ENCODE assay signal across 9 cellular contexts in genomic region chr11:18171377-18172000, GRCh38. TPM values are rescaled to one million over a fixed set of nuclear protein-coding genes. Genes with fewer than 3 reads are reported as not detected.
DNase-seq lines count a peak whose midpoint lies in the region; ATAC-seq and TF ChIP-seq lines count a peak whose summit lies in the region.
"Had no signal": no experiment of that assay in that cellular context is flagged by ENCODE, and none has a peak within 500 bp of the region (broad histone marks: within the 10 kb centered on the region; RNA-seq: fewer than 3 reads in every experiment).

No MANE protein-coding gene starts in this region.

- H4K20me1 ChIP-seq in MM.1S (ENCODE audit: insufficient read depth, low read length): no peaks in the 10 kb centered on the region

- no peak overlapping the region for H3K9ac ChIP-seq in MM.1S (ENCODE audit: low read length)

- no peak overlapping the region for H3K4me3 Mint-ChIP-seq in activated CD4-positive, alpha-beta memory T cell treated with anti-CD3 and anti-CD28 coated beads for 36 hours
- no peak overlapping the region for H3K4me3 Mint-ChIP-seq in activated CD4-positive, alpha-beta memory T cell treated with anti-CD3 and anti-CD28 coated beads, Interleukin-2, amount 10 ng/mL, durations not matched to agents 7 days and 5 days
- H3K4me3 Mint-ChIP-seq in brain: no peak overlapping the region
- no peak overlapping the region for H3K4me3 Mint-ChIP-seq in neural crest cell
- H3K4me3 Mint-ChIP-seq: activated naive CD4-positive, alpha-beta T cell treated with anti-CD3 and anti-CD28 coated beads, Interleukin-2, amount 50 U/mL, for 24 hours had no signal

- no peaks in the 10 kb centered on the region for H3K4me1 Mint-ChIP-seq in activated CD4-positive, alpha-beta memory T cell treated with anti-CD3 and anti-CD28 coated beads for 36 hours (ENCODE audit: low read depth)
- H3K4me1 Mint-ChIP-seq in activated CD4-positive, alpha-beta memory T cell treated with anti-CD3 and anti-CD28 coated beads, Interleukin-2, amount 10 ng/mL, durations not matched to agents 7 days and 5 days: no peaks in the 10 kb centered on the region
- H3K4me1 Mint-ChIP-seq in brain (no peaks in the 10 kb centered on the region), neural crest cell (no peaks in the 10 kb centered on the region)
- H3K4me1 Mint-ChIP-seq: activated naive CD4-positive, alpha-beta T cell treated with anti-CD3 and anti-CD28 coated beads, Interleukin-2, amount 50 U/mL, for 24 hours had no signal

- H3K36me3 Mint-ChIP-seq in activated CD4-positive, alpha-beta memory T cell treated with anti-CD3 and anti-CD28 coated beads for 36 hours: no peaks in the 10 kb centered on the region
- H3K36me3 Mint-ChIP-seq in activated CD4-positive, alpha-beta memory T cell treated with anti-CD3 and anti-CD28 coated beads, Interleukin-2, amount 10 ng/mL, durations not matched to agents 7 days and 5 days (ENCODE audit: low read depth): no peaks in the 10 kb centered on the region
- H3K36me3 Mint-ChIP-seq in brain: no peaks in the 10 kb centered on the region
- no peaks in the 10 kb centered on the region for H3K36me3 Mint-ChIP-seq in neural crest cell (ENCODE audit: low read depth)
- H3K36me3 Mint-ChIP-seq: activated naive CD4-positive, alpha-beta T cell treated with anti-CD3 and anti-CD28 coated beads, Interleukin-2, amount 50 U/mL, for 24 hours had no signal

- no peak overlapping the region for H3K4me2 ChIP-seq in MM.1S (ENCODE audit: low read depth, low read length)

- no peaks in the 10 kb centered on the region for H3F3A ChIP-seq in MM.1S (ENCODE audit: insufficient read depth, low read length)

- no peaks in the 10 kb centered on the region for H3K79me2 ChIP-seq in MM.1S (ENCODE audit: low read length)

- no peak overlapping the region for H3K27ac Mint-ChIP-seq in activated CD4-positive, alpha-beta memory T cell treated with anti-CD3 and anti-CD28 coated beads for 36 hours
- H3K27ac Mint-ChIP-seq in activated CD4-positive, alpha-beta memory T cell treated with anti-CD3 and anti-CD28 coated beads, Interleukin-2, amount 10 ng/mL, durations not matched to agents 7 days and 5 days: no peak overlapping the region
- H3K27ac Mint-ChIP-seq in brain: no peak overlapping the region
- H3K27ac Mint-ChIP-seq in neural crest cell (ENCODE audit: unreplicated experiment): no peak overlapping the region
- H3K27ac Mint-ChIP-seq: activated naive CD4-positive, alpha-beta T cell treated with anti-CD3 and anti-CD28 coated beads, Interleukin-2, amount 50 U/mL, for 24 hours had no signal

- no peaks in the 10 kb centered on the region for H3K27me3 ChIP-seq in MM.1S (replicated peaks; ENCODE audit: insufficient read depth, low read length)

- H3K4me1 ChIP-seq in MM.1S (ENCODE audit: low read length): no peaks in the 10 kb centered on the region

- intact Hi-C loops in activated CD4-positive, alpha-beta memory T cell treated with anti-CD3 and anti-CD28 coated beads for 36 hours (cut with micrococcal nuclease): loop anchor here (1.0 kb wide), 1 partner anchor 593 kb away; no protein-coding TSS in a partner anchor

- H3K4me3 ChIP-seq in MM.1S (ENCODE audit: low read length): no peak overlapping the region

- POLR2A ChIA-PET in activated CD4-positive, alpha-beta memory T cell treated with anti-CD3 and anti-CD28 coated beads for 36 hours (lab: Charles Lee): no interaction called here
- POLR2A ChIA-PET in activated CD4-positive, alpha-beta memory T cell treated with anti-CD3 and anti-CD28 coated beads, Interleukin-2, amount 10 ng/mL, durations not matched to agents 7 days and 5 days (lab: Charles Lee): no interaction called here

- H3K36me3 ChIP-seq in MM.1S (replicated peaks; ENCODE audit: insufficient read depth, low read length): no peaks in the 10 kb centered on the region

- TF ChIP-seq CTCF in MM.1S (IDR thresholded peaks at IDR 0.05; ENCODE audit: low read length) (peak; percentile 68), brain (conservative IDR thresholded peaks at IDR 0.05) (peak; percentile 50 to 59), neural crest cell (conservative IDR thresholded peaks at IDR 0.05) (peak; percentile 68)

- peaks cover 2% of the 10 kb centered on the region for H3K9me3 Mint-ChIP-seq in activated CD4-positive, alpha-beta memory T cell treated with anti-CD3 and anti-CD28 coated beads for 36 hours
- no peaks in the 10 kb centered on the region for H3K9me3 Mint-ChIP-seq in activated CD4-positive, alpha-beta memory T cell treated with anti-CD3 and anti-CD28 coated beads, Interleukin-2, amount 10 ng/mL, durations not matched to agents 7 days and 5 days
- peaks cover 0 to 7% (median 0%) of the 10 kb centered on the region in 5 experiments for H3K9me3 Mint-ChIP-seq in brain
- H3K9me3 Mint-ChIP-seq in neural crest cell: peaks cover 4% of the 10 kb centered on the region
- H3K9me3 Mint-ChIP-seq: activated naive CD4-positive, alpha-beta T cell treated with anti-CD3 and anti-CD28 coated beads, Interleukin-2, amount 50 U/mL, for 24 hours had no signal

- H3K27ac ChIP-seq in MM.1S (ENCODE audit: low read length): no peak overlapping the region

- no peak overlapping the region for H2AFZ ChIP-seq in MM.1S (ENCODE audit: low read length)

- no peak for ATAC-seq in HG03095 (IDR thresholded peaks at IDR 0.05; ENCODE audit: unreplicated experiment)

- CTCF ChIA-PET in activated CD4-positive, alpha-beta memory T cell treated with anti-CD3 and anti-CD28 coated beads for 36 hours (lab: Charles Lee): interaction anchor here (0.8 to 1.4 kb wide), 3 partner anchors 56 to 643 kb away, joined by 3 to 5 read pairs (median 3); no protein-coding TSS in a partner anchor
- CTCF ChIA-PET in activated CD4-positive, alpha-beta memory T cell treated with anti-CD3 and anti-CD28 coated beads, Interleukin-2, amount 10 ng/mL, durations not matched to agents 7 days and 5 days (lab: Charles Lee): interaction anchor here (1.3 kb wide), 1 partner anchor 32 kb away, joined by 3 read pairs; no protein-coding TSS in a partner anchor

- peak; percentile 35 for DNase-seq in activated CD4-positive, alpha-beta memory T cell treated with anti-CD3 and anti-CD28 coated beads for 36 hours
- no peak for DNase-seq in activated CD4-positive, alpha-beta memory T cell treated with anti-CD3 and anti-CD28 coated beads, Interleukin-2, amount 10 ng/mL, durations not matched to agents 7 days and 5 days
- DNase-seq in MM.1S: peak; percentile 10
- DNase-seq in neural crest cell (ENCODE audit: low read depth, low spot score): peak; percentile 14
- no peak for DNase-seq in COR-L47 (lab: John Stamatoyannopoulos, UW)
- DNase-seq in NCI-H2081 treated with DMSO at 0.1 percent for 48 hours (lab: John Stamatoyannopoulos, UW): no peak

- no peaks in the 10 kb centered on the region for H3K9me3 ChIP-seq in MM.1S (replicated peaks; ENCODE audit: insufficient read depth, low read length)

- peaks cover 19% of the 10 kb centered on the region for H3K27me3 Mint-ChIP-seq in activated CD4-positive, alpha-beta memory T cell treated with anti-CD3 and anti-CD28 coated beads for 36 hours
- peaks cover 40% of the 10 kb centered on the region for H3K27me3 Mint-ChIP-seq in activated CD4-positive, alpha-beta memory T cell treated with anti-CD3 and anti-CD28 coated beads, Interleukin-2, amount 10 ng/mL, durations not matched to agents 7 days and 5 days
- H3K27me3 Mint-ChIP-seq in brain (peaks cover 14% of the 10 kb centered on the region), neural crest cell (ENCODE audit: low read depth) (peaks cover 46% of the 10 kb centered on the region)

- no peaks in the 10 kb centered on the region for H3K9me2 ChIP-seq in MM.1S (replicated peaks; ENCODE audit: insufficient read depth, low read length)

RNA-seq across cellular contexts. Expression of gene MRGPRX4, which starts 1.1 kb away (rescaled TPM):
- total RNA-seq in activated CD4-positive, alpha-beta memory T cell treated with anti-CD3 and anti-CD28 coated beads for 36 hours: not detected
- not detected for total RNA-seq in activated CD4-positive, alpha-beta memory T cell treated with anti-CD3 and anti-CD28 coated beads, Interleukin-2, amount 10 ng/mL, durations not matched to agents 7 days and 5 days
- not detected for polyA plus RNA-seq in brain (ENCODE audit: insufficient read depth, low read depth, low replicate concordance)
- not detected in 2 replicates for total RNA-seq in neural crest cell

RNA-seq across cellular contexts. Expression of gene MRGPRX3, which starts 39.1 kb away (rescaled TPM):
- total RNA-seq in activated CD4-positive, alpha-beta memory T cell treated with anti-CD3 and anti-CD28 coated beads for 36 hours: not detected
- total RNA-seq in activated CD4-positive, alpha-beta memory T cell treated with anti-CD3 and anti-CD28 coated beads, Interleukin-2, amount 10 ng/mL, durations not matched to agents 7 days and 5 days: not detected
- polyA plus RNA-seq in brain (ENCODE audit: insufficient read depth, low read depth, low replicate concordance): not detected
- total RNA-seq in neural crest cell: 0.14 TPM in 1 of 2 replicates, not detected in the other

Comparison
In these comparisons a context has a peak if more than half of its experiments do, and no peak if none do; other contexts are left out.
1. DNase-seq: peak in activated CD4-positive, alpha-beta memory T cell treated with anti-CD3 and anti-CD28 coated beads for 36 hours (single experiment), MM.1S (single experiment) and neural crest cell (single experiment); none in activated CD4-positive, alpha-beta memory T cell treated with anti-CD3 and anti-CD28 coated beads, Interleukin-2, amount 10 ng/mL, durations not matched to agents 7 days and 5 days (single experiment), COR-L47 (single experiment) and NCI-H2081 treated with DMSO at 0.1 percent for 48 hours (single experiment).
2. Peak in every context shown above with its lines, with median percentiles within 50 percentile points of each other: CTCF ChIP-seq.